Comparison of ENCODE assay signal across 25 cellular contexts in the genomic region with DNA sequence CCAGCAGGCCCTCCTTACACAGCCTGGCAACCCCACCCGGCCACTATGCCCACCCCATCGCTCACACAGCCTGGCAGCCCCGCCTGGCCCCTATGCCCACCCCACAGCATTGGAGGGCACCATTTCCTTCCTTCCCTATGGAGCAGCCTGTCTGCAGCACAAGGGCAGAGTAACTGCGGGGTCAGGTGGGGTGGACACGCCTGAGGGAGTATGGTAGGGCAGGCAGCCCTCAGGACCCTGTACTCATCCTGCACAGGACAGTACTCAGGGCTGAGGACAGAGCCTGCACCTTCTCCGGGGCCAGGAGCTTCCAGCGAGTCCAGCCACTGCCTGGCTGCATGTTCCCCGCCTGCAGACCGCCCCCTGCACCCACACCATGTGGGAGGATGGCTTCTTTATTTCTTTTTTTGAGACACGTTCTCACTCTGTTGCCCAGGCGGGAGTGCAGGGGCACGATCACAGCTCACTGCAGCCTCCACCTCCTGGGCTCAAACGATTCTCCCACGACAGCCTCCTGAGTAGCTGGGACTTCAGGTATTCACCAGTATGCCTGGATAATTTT. TPM values are rescaled to one million over a fixed set of nuclear protein-coding genes. Genes with fewer than 3 reads are reported as not detected.
DNase-seq lines count a peak whose midpoint lies in the region; TF ChIP-seq lines count a peak whose summit lies in the region.
"Had no signal": no experiment of that assay in that cellular context is flagged by ENCODE, and none has a peak within 500 bp of the region (broad histone marks: within the 10 kb centered on the region; RNA-seq: fewer than 3 reads in every experiment).

No MANE protein-coding gene starts in this region.

- TF ChIP-seq CTCF in C4-2B (conservative IDR thresholded peaks at IDR 0.05) (no peak), neural progenitor cell (IDR thresholded peaks at IDR 0.05) (no peak)

- no peaks in the 10 kb centered on the region for H3K9me3 ChIP-seq in NT2/D1 (ENCODE audit: insufficient read depth, low read length)
- no peaks in the 10 kb centered on the region for H3K9me3 ChIP-seq in endocrine pancreas (ENCODE audit: control insufficient read depth, low read length)
- no peaks in the 10 kb centered on the region for H3K9me3 ChIP-seq in neural progenitor cell (ENCODE audit: low read depth)
- no peaks in the 10 kb centered on the region for H3K9me3 ChIP-seq in CD4-positive, alpha-beta memory T cell (ENCODE audit: control insufficient read depth in 1 of 2, low read length in 2 of 2)
- H3K9me3 ChIP-seq: colonic mucosa had no signal

- no peak overlapping the region for H3K4me3 Mint-ChIP-seq in neural progenitor cell
- no peak overlapping the region for H3K4me3 Mint-ChIP-seq in CD4-positive, alpha-beta memory T cell
- H3K4me3 Mint-ChIP-seq: activated naive CD4-positive, alpha-beta T cell treated with anti-CD3 and anti-CD28 coated beads, Interleukin-2, amount 10 ng/mL, durations not matched to agents 7 days and 5 days; memory B cell had no signal

- H2AFZ ChIP-seq in neural progenitor cell (replicated peaks): no peak overlapping the region

- peaks cover 22% of the 10 kb centered on the region for H3K27me3 ChIP-seq in NT2/D1 (ENCODE audit: insufficient read depth, insufficient read length)
- H3K27me3 ChIP-seq in endocrine pancreas (ENCODE audit: control insufficient read depth, insufficient read depth, low read length): no peaks in the 10 kb centered on the region
- no peaks in the 10 kb centered on the region for H3K27me3 ChIP-seq in neural progenitor cell
- H3K27me3 ChIP-seq in CD4-positive, alpha-beta memory T cell (ENCODE audit: insufficient read depth, low read length): no peaks in the 10 kb centered on the region
- H3K27me3 ChIP-seq: colonic mucosa had no signal

- H3K27ac ChIP-seq in C4-2B (peak overlapping the region; percentile 68), neural progenitor cell (no peak overlapping the region)
- no peak overlapping the region for H3K27ac ChIP-seq in CD4-positive, alpha-beta memory T cell (ENCODE audit: low read depth, low read length)
- H3K27ac ChIP-seq: colonic mucosa had no signal

- H3K9ac ChIP-seq in NT2/D1 (ENCODE audit: insufficient read length, low read depth) (peak overlapping the region; percentile 66), endocrine pancreas (ENCODE audit: control insufficient read depth, insufficient read depth, low read length) (peak overlapping the region; percentile 38), neural progenitor cell (no peak overlapping the region)

- peaks cover 33% of the 10 kb centered on the region for H4K20me1 ChIP-seq in neural progenitor cell (ENCODE audit: low read depth)

- H3K36me3 ChIP-seq in NT2/D1 (ENCODE audit: insufficient read depth, insufficient read length, low read length) (no peaks in the 10 kb centered on the region), endocrine pancreas (ENCODE audit: control insufficient read depth, insufficient read depth, low read length) (no peaks in the 10 kb centered on the region), neural progenitor cell (no peaks in the 10 kb centered on the region)
- H3K36me3 ChIP-seq in CD4-positive, alpha-beta memory T cell (ENCODE audit: insufficient read depth, low read length): no peaks in the 10 kb centered on the region
- H3K36me3 ChIP-seq: colonic mucosa had no signal

- H3K4me3 ChIP-seq in NT2/D1 (ENCODE audit: insufficient read length, low read depth) (no peak overlapping the region), endocrine pancreas (ENCODE audit: control insufficient read depth, insufficient read depth, low read length) (no peak overlapping the region), neural progenitor cell (no peak overlapping the region)
- no peak overlapping the region for H3K4me3 ChIP-seq in CD4-positive, alpha-beta memory T cell (ENCODE audit: low read length in 2 of 2)
- H3K4me3 ChIP-seq: colonic mucosa, smooth muscle cell had no signal

- CTCF ChIA-PET in CD4-positive, alpha-beta memory T cell (lab: Charles Lee; ENCODE audit: partially characterized antibody): interaction anchor here (1.5 kb wide), 1 partner anchor 11 kb away, joined by 4 read pairs; no protein-coding TSS in a partner anchor

- H3K36me3 Mint-ChIP-seq in neural progenitor cell: peaks cover 30% of the 10 kb centered on the region
- no peaks in the 10 kb centered on the region for H3K36me3 Mint-ChIP-seq in CD4-positive, alpha-beta memory T cell
- H3K36me3 Mint-ChIP-seq: activated naive CD4-positive, alpha-beta T cell treated with anti-CD3 and anti-CD28 coated beads, Interleukin-2, amount 10 ng/mL, durations not matched to agents 7 days and 5 days had no signal

- H3F3A ChIP-seq in neural progenitor cell (ENCODE audit: low read depth): peaks cover 51% of the 10 kb centered on the region

- H3K4me1 ChIP-seq in NT2/D1 (ENCODE audit: insufficient read depth, insufficient read length) (peaks cover 52% of the 10 kb centered on the region), endocrine pancreas (ENCODE audit: control insufficient read depth, insufficient read depth, low read length) (no peaks in the 10 kb centered on the region), neural progenitor cell (peaks cover 43% of the 10 kb centered on the region)
- no peaks in the 10 kb centered on the region for H3K4me1 ChIP-seq in CD4-positive, alpha-beta memory T cell (ENCODE audit: insufficient read depth, low read length)
- H3K4me1 ChIP-seq: colonic mucosa had no signal

- H3K4me1 Mint-ChIP-seq in neural progenitor cell: peaks cover 36% of the 10 kb centered on the region
- H3K4me1 Mint-ChIP-seq in CD4-positive, alpha-beta memory T cell: no peaks in the 10 kb centered on the region
- H3K4me1 Mint-ChIP-seq: activated naive CD4-positive, alpha-beta T cell treated with anti-CD3 and anti-CD28 coated beads, Interleukin-2, amount 10 ng/mL, durations not matched to agents 7 days and 5 days; memory B cell had no signal

- no peaks in the 10 kb centered on the region for H3K9me3 Mint-ChIP-seq in neural progenitor cell
- H3K9me3 Mint-ChIP-seq in CD4-positive, alpha-beta memory T cell: no peaks in the 10 kb centered on the region
- H3K9me3 Mint-ChIP-seq: activated naive CD4-positive, alpha-beta T cell treated with anti-CD3 and anti-CD28 coated beads, Interleukin-2, amount 10 ng/mL, durations not matched to agents 7 days and 5 days; memory B cell had no signal

- POLR2A ChIA-PET in CD4-positive, alpha-beta memory T cell (lab: Charles Lee; ENCODE audit: partially characterized antibody): no interaction called here

- no peak for DNase-seq in NT2/D1 (ENCODE audit: low read depth, low spot score)
- no peak for DNase-seq in neural progenitor cell (ENCODE audit: low spot score)
- DNase-seq in stimulated activated CD4-positive, alpha-beta T cell treated with anti-CD3 and anti-CD28 coated beads, Interleukin-4, amount 100 ng/mL, for 4 hours: no peak
- no peak for DNase-seq in CD4-positive, alpha-beta memory T cell
- DNase-seq in NCI-H1092 treated with DMSO at 0.1 percent for 48 hours (lab: John Stamatoyannopoulos, UW): no peak
- DNase-seq in NCI-H146 treated with DMSO at 0.1 percent for 48 hours (lab: John Stamatoyannopoulos, UW; ENCODE audit: unreplicated experiment): no peak
- DNase-seq: activated CD4-positive, alpha-beta T cell treated with anti-CD3 and anti-CD28 coated beads, Interleukin-2, amount 50 U/mL, for 4 hours; activated CD4-positive, CD25-positive, alpha-beta regulatory T cell; activated naive CD4-positive, alpha-beta T cell treated with anti-CD3 and anti-CD28 coated beads, Interleukin-2, amount 10 ng/mL, durations not matched to agents 7 days and 5 days; DMS79 treated with DMSO at 0.1 percent for 48 hours; effector memory CD4-positive, alpha-beta T cell; foreskin fibroblast; GF-D8; Kasumi-1; kidney glomerular epithelial cell; NCI-H1436 treated with DMSO at 0.1 percent for 48 hours; occipital lobe; SIG-M5; stimulated activated CD4-positive, alpha-beta T cell treated with anti-CD3 and anti-CD28 coated beads, Interleukin-2, amount 100 ng/mL, for 24 hours had no signal

- H3K27ac Mint-ChIP-seq in neural progenitor cell: no peak overlapping the region
- no peak overlapping the region for H3K27ac Mint-ChIP-seq in CD4-positive, alpha-beta memory T cell
- H3K27ac Mint-ChIP-seq: activated naive CD4-positive, alpha-beta T cell treated with anti-CD3 and anti-CD28 coated beads, Interleukin-2, amount 10 ng/mL, durations not matched to agents 7 days and 5 days; memory B cell had no signal

- H3K27me3 Mint-ChIP-seq in neural progenitor cell (ENCODE audit: insufficient read depth, low read depth): peaks cover 7% of the 10 kb centered on the region
- H3K27me3 Mint-ChIP-seq in CD4-positive, alpha-beta memory T cell: no peaks in the 10 kb centered on the region
- H3K27me3 Mint-ChIP-seq: memory B cell had no signal

- H3K79me2 ChIP-seq in neural progenitor cell (ENCODE audit: low read depth): no peaks in the 10 kb centered on the region

- intact Hi-C loops in CD4-positive, alpha-beta memory T cell (cut with micrococcal nuclease): no loop called here

- H3K4me2 ChIP-seq in neural progenitor cell: peak overlapping the region; percentile 81
- H3K4me2 ChIP-seq: smooth muscle cell had no signal

RNA-seq across cellular contexts. Expression of a gene that starts 47.5 kb away (rescaled TPM):
- 10.8 and 28.9 TPM in 2 replicates for total RNA-seq in neural progenitor cell (ENCODE audit: low replicate concordance)
- total RNA-seq in CD4-positive, alpha-beta memory T cell: 1 to 10 TPM; 1.1 to 1.4 TPM
- polyA plus RNA-seq in CD4-positive, alpha-beta memory T cell: under 1 TPM; 0.37 to 0.92 TPM
- total RNA-seq: OCI-LY7 had no signal
